Comparison of ENCODE assay signal across 16 cellular contexts in genomic region chr14:61616524-61617185, GRCh38.
DNase-seq lines count a peak whose midpoint lies in the region; ATAC-seq and TF ChIP-seq lines count a peak whose summit lies in the region.
"Had no signal": no experiment of that assay in that cellular context is flagged by ENCODE, and none has a peak within 500 bp of the region (broad histone marks: within the 10 kb centered on the region; RNA-seq: fewer than 3 reads in every experiment).

No MANE protein-coding gene starts in this region.

- peak overlapping the region; percentile 72 for H2AFZ ChIP-seq in mammary epithelial cell (ENCODE audit: low read depth, low read length)

- CTCF ChIA-PET in mammary epithelial cell (lab: Charles Lee; ENCODE audit: low non-redundant PET), result interaction anchor here (0.6 kb wide), 1 partner anchor 146 kb away, joined by 5 read pairs; no protein-coding TSS in a partner anchor

- no peaks in the 10 kb centered on the region for H3K9me3 ChIP-seq in mammary epithelial cell (replicated peaks; ENCODE audit: insufficient read depth, low read length)

- no peak overlapping the region for H3K4me3 ChIP-seq in mammary epithelial cell (replicated peaks in 1 of 3; ENCODE audit: insufficient read depth in 1 of 3, low read depth in 2 of 3, low read length in 3 of 3)
- H3K4me3 ChIP-seq: cardiac muscle cell had no signal

- H3K4me2 ChIP-seq in mammary epithelial cell (ENCODE audit: insufficient read depth, low read depth, low read length), result peak overlapping the region; percentile 44

- H4K20me1 ChIP-seq in mammary epithelial cell (ENCODE audit: insufficient read depth, low read length), result no peaks in the 10 kb centered on the region

- DNase-seq in AG20443 (ENCODE audit: low spot score) (peak; percentile 48), LHCN-M2 (ENCODE audit: low read depth) (peak; percentile 80), mammary epithelial cell (peak; percentile 63), lung microvascular endothelial cell (ENCODE audit: low read depth in 2 of 2) (peak; percentile 11 to 45), head of caudate nucleus (no peak), NCI-H2081 (lab: John Stamatoyannopoulos, UW) (no peak)
- DNase-seq in NK-92 treated with Interleukin-12 subunit alpha and Interleukin-12 subunit beta, amount 100 ng/mL, for 24 hours (lab: John Stamatoyannopoulos, UW), result no peak
- DNase-seq: activated CD4-positive, alpha-beta T cell treated with anti-CD3 and anti-CD28 coated beads for 1 hour; activated T-cell treated with anti-CD3 and anti-CD28 coated beads, Interleukin-2, amount 50 U/mL, for 72 hours; erythroblast; GF-D8; NCI-H187; NCI-H774 had no signal

- intact Hi-C loops in mammary epithelial cell (cut with micrococcal nuclease) (no loop called here), head of caudate nucleus (cut with DNase I) (no loop called here)

- in situ Hi-C loops in mammary epithelial cell (cut with MboI; ENCODE audit: low sequenced_read_pairs in 2 of 2), result no loop called here

- TF ChIP-seq CTCF in mammary epithelial cell (conservative IDR thresholded peaks at IDR 0.05 in 1 of 2, IDR thresholded peaks at IDR 0.05 in 1 of 2; ENCODE audit: extremely low read depth in 1 of 2, insufficient read depth in 1 of 2, low read depth in 1 of 2, low read length in 2 of 2), result no peak

- no TSS peak for BruUV-seq in mammary epithelial cell (replicated peaks; lab: Mats Ljungman, UMichigan)

- no peaks in the 10 kb centered on the region for H3K79me2 ChIP-seq in mammary epithelial cell (ENCODE audit: insufficient read depth, low read length)

- H3K9ac ChIP-seq in mammary epithelial cell (ENCODE audit: insufficient read depth, low read length), result no peak overlapping the region

- no peak for ATAC-seq in GM19023 (IDR thresholded peaks at IDR 0.05; ENCODE audit: unreplicated experiment)

- H3K27me3 ChIP-seq in mammary epithelial cell (ENCODE audit: insufficient read depth, low read length), result no peaks in the 10 kb centered on the region
- H3K27me3 ChIP-seq: cardiac muscle cell had no signal

- no peak overlapping the region for H3K27ac ChIP-seq in mammary epithelial cell (ENCODE audit: insufficient read depth, low read depth, low read length)
- H3K27ac ChIP-seq: C4-2B, cardiac muscle cell had no signal

- peaks cover 32% of the 10 kb centered on the region for H3K4me1 ChIP-seq in mammary epithelial cell (ENCODE audit: insufficient read depth, low read length)

- WGBS in mammary epithelial cell (ENCODE audit: low coverage, missing lambda C conversion rate), result 42% methylated on average over 4 of the region's 4 CpGs

- dilution Hi-C loops in mammary epithelial cell (cut with HindIII; ENCODE audit: low sequenced_read_pairs), result loop anchor here (5.0 kb wide), 1 partner anchor 36 kb away; no protein-coding TSS in a partner anchor

- H3K36me3 ChIP-seq in mammary epithelial cell (ENCODE audit: insufficient read depth, low read length), result no peaks in the 10 kb centered on the region
- H3K36me3 ChIP-seq: cardiac muscle cell had no signal

Comparison
In these comparisons a context has a peak if more than half of its experiments do, and no peak if none do; other contexts are left out.
1. DNase-seq: peak in AG20443 (single experiment), LHCN-M2 (single experiment), mammary epithelial cell (single experiment) and lung microvascular endothelial cell (2 of 2); none in NK-92 treated with Interleukin-12 subunit alpha and Interleukin-12 subunit beta, amount 100 ng/mL, for 24 hours (single experiment), head of caudate nucleus (0 of 42) and NCI-H2081 (0 of 2).